1 cellular context compared by ENCODE assay signal in the genomic region with DNA sequence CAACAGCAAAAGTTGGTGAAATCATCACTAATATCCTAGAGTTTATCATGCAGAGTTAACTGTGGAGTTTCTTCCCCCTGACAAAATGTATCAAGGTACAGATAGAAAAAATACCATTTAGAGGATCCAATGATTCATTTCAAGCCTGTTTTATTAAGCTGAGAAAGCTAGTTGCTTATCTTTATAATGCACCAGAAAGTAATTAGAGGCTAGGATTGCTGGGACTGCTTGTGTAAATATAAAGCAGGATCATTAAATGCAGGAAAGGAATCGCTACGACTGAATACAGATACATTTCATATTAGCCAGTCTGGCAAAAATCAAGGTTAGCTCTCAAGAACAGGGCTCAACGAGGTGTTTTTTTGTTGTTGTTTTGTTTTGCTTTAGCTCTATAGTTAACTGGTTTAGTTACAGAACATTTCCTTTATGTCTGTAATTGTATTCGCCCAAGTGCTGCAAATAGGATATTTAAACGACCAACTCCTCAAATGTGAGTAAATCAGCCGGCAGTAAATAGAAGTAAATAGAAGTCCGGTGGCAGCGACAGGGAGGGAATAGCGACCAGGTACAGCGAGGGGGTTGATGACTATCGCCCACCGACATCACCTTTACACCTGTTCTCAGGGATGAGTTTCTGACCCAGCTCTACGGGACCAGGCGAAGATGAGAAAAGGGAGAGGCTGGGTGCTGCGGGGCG.
TF ChIP-seq lines count a peak whose summit lies in the region.

No MANE protein-coding gene starts in this region.

TF ChIP-seq in A549, 52 proteins besides CTCF, POLR2A, EP300 and RAD21 (continued from another document):
- TF ChIP-seq CHD4 (IDR thresholded peaks at IDR 0.05; ENCODE audit: borderline replicate concordance) = no peak
- no peak for TF ChIP-seq PHF8 (IDR thresholded peaks at IDR 0.05; ENCODE audit: borderline replicate concordance, low read depth)
- no peak for TF ChIP-seq SREBF2 (IDR thresholded peaks at IDR 0.05)
- no peak for TF ChIP-seq NFE2L2 (conservative IDR thresholded peaks at IDR 0.05; ENCODE audit: low read length)
- TF ChIP-seq, protein P1, sequence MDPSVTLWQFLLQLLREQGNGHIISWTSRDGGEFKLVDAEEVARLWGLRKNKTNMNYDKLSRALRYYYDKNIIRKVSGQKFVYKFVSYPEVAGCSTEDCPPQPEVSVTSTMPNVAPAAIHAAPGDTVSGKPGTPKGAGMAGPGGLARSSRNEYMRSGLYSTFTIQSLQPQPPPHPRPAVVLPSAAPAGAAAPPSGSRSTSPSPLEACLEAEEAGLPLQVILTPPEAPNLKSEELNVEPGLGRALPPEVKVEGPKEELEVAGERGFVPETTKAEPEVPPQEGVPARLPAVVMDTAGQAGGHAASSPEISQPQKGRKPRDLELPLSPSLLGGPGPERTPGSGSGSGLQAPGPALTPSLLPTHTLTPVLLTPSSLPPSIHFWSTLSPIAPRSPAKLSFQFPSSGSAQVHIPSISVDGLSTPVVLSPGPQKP (IDR thresholded peaks at IDR 0.05; ENCODE audit: low read depth, low read length) = no peak
- TF ChIP-seq, protein P2, sequence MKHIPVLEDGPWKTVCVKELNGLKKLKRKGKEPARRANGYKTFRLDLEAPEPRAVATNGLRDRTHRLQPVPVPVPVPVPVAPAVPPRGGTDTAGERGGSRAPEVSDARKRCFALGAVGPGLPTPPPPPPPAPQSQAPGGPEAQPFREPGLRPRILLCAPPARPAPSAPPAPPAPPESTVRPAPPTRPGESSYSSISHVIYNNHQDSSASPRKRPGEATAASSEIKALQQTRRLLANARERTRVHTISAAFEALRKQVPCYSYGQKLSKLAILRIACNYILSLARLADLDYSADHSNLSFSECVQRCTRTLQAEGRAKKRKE (CRISPR knock-in tag; IDR thresholded peaks at IDR 0.05; ENCODE audit: low read depth) = no peak
